17 cellular contexts compared by ENCODE assay signal in the genomic region with DNA sequence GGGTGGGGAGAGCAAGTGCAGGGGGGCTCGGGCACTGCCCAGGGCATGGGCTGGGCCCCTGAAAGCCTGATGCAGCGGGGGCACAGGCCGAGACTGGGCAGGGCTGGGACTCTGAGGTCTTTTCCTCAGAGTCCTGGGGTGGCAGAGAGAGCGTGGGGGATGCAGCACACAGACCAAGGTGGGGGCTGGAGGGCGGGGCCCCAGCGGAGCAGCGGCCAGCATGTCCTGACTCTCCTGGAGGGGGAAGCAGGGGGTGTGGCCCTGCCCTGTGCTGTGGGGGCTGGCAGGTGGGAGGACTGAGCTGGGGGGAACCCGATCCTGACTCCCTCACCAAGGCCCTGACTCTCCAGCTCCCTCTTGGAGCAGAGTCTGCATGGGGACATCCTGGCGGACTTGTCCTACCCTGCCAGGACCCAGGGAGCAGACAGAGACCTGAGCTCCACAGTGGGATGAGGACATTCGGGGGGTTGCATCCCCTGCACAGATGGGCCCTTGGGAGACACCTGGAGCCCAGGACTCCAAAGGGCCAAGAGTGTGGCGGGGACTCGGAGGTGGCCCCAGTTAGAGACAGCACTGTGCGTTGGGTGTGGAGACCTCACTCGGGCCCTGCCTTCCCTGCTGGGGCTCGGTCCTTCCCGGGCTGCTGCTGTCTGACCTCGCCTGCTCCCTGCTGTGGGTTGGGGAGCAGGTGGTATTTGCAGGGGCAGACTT.
DNase-seq lines count a peak whose midpoint lies in the region; ATAC-seq and TF ChIP-seq lines count a peak whose summit lies in the region.
"Had no signal": no experiment of that assay in that cellular context is flagged by ENCODE, and none has a peak within 500 bp of the region (broad histone marks: within the 10 kb centered on the region; RNA-seq: fewer than 3 reads in every experiment).

No MANE protein-coding gene starts in this region.

- no peak overlapping the region for H4K91ac ChIP-seq in H9 (ENCODE audit: insufficient read length, low read depth, low read length)

- H3K9ac ChIP-seq in H9 (ENCODE audit: extremely low read depth, insufficient read length, low read length) (no peak overlapping the region), endodermal cell (ENCODE audit: extremely low read depth, low read length, poor library complexity, severe bottlenecking) (no peak overlapping the region)

- no peak overlapping the region for H4K5ac ChIP-seq in H9 (ENCODE audit: insufficient read length, low read depth, low read length)

- intact Hi-C loops in Right ventricle myocardium inferior (cut with DNase I): no loop called here
- intact Hi-C loops in left ventricle myocardium superior (cut with micrococcal nuclease): no loop called here
- intact Hi-C loops in upper lobe of right lung (cut with DNase I): no loop called here

- no peak overlapping the region for H3K4ac ChIP-seq in H9 (ENCODE audit: low read depth, low read length)

- no peak overlapping the region for H3K4me2 ChIP-seq in H9 (ENCODE audit: insufficient read depth, insufficient read length, low read length)
- H3K4me2 ChIP-seq: PC-9 had no signal

- no peak overlapping the region for H3K56ac ChIP-seq in H9 (ENCODE audit: insufficient read length, low read depth, low read length)

- H3K4me3 ChIP-seq in endodermal cell (ENCODE audit: low read length) (no peak overlapping the region), upper lobe of right lung (no peak overlapping the region)
- H3K4me3 ChIP-seq: body of pancreas, dorsolateral prefrontal cortex, pancreas, PC-9, stomach had no signal

- H3K23me2 ChIP-seq in H9 (ENCODE audit: insufficient read length, low read depth, low read length, poor library complexity, severe bottlenecking): no peaks in the 10 kb centered on the region

- H3K4me1 ChIP-seq in H9 (ENCODE audit: insufficient read depth, low read length) (no peaks in the 10 kb centered on the region), endodermal cell (ENCODE audit: control insufficient read depth, insufficient read depth, low read length) (no peaks in the 10 kb centered on the region), upper lobe of right lung (no peaks in the 10 kb centered on the region)
- H3K4me1 ChIP-seq: body of pancreas, pancreas, stomach had no signal

- H3K36me3 ChIP-seq in endodermal cell (ENCODE audit: control insufficient read depth, insufficient read depth, low read length) (no peaks in the 10 kb centered on the region), upper lobe of right lung (no peaks in the 10 kb centered on the region)
- H3K36me3 ChIP-seq: pancreas, stomach had no signal

- no peaks in the 10 kb centered on the region for H4K20me1 ChIP-seq in H9 (ENCODE audit: control insufficient read depth, insufficient read depth, insufficient read length)

- no peak overlapping the region for H2BK15ac ChIP-seq in H9 (ENCODE audit: low read depth, low read length)

- no peak overlapping the region for H2BK120ac ChIP-seq in H9 (ENCODE audit: low read depth, low read length, poor library complexity, severe bottlenecking)

- H3K23ac ChIP-seq in H9 (ENCODE audit: insufficient read length, low read depth, low read length): no peak overlapping the region

- no peak for TF ChIP-seq CTCF in H9 (conservative IDR thresholded peaks at IDR 0.05)
- no peak for TF ChIP-seq CTCF in endodermal cell (conservative IDR thresholded peaks at IDR 0.05)
- TF ChIP-seq CTCF in upper lobe of right lung (IDR thresholded peaks at IDR 0.05): no peak

- H3K4me1 Mint-ChIP-seq in H9: no peaks in the 10 kb centered on the region
- no peaks in the 10 kb centered on the region for H3K4me1 Mint-ChIP-seq in endodermal cell

- no peaks in the 10 kb centered on the region for H3K79me2 ChIP-seq in H9 (ENCODE audit: insufficient read depth, low read length)

- DNase-seq in Right ventricle myocardium inferior (ENCODE audit: missing footprints): peak; percentile 59
- no peak for DNase-seq in left ventricle myocardium superior
- DNase-seq in H9: peak; percentile 10
- DNase-seq in endodermal cell: peak; percentile 13
- peak; percentile 61 for DNase-seq in upper lobe of right lung
- DNase-seq in NCI-H526 treated with DMSO at 0.1 percent for 48 hours (lab: John Stamatoyannopoulos, UW): no peak
- no peak for DNase-seq in NCI-H226
- DNase-seq: activated naive CD4-positive, alpha-beta T cell treated with anti-CD3 and anti-CD28 coated beads for 36 hours; kidney glomerular epithelial cell; NCI-H1105; NCI-H446 treated with DMSO at 0.1 percent for 48 hours; PC-9; stomach had no signal

- ATAC-seq in Right ventricle myocardium inferior (no peak), left ventricle myocardium superior (no peak), upper lobe of right lung (no peak), GM19467 (IDR thresholded peaks at IDR 0.05; ENCODE audit: unreplicated experiment) (no peak)
- ATAC-seq: body of pancreas, pancreas had no signal

- H4K8ac ChIP-seq in H9 (replicated peaks; ENCODE audit: insufficient read length, low read depth, low read length): no peak overlapping the region

- H3K9me3 Mint-ChIP-seq in H9 (peaks cover 84 to 91% of the 10 kb centered on the region in 2 experiments), endodermal cell (peaks cover 88% of the 10 kb centered on the region)
- H3K9me3 Mint-ChIP-seq: activated naive CD4-positive, alpha-beta T cell treated with anti-CD3 and anti-CD28 coated beads for 36 hours had no signal

- no peak overlapping the region for H3K18ac ChIP-seq in H9 (ENCODE audit: insufficient read length, low read depth, low read length)

- H3T11ph ChIP-seq in H9 (ENCODE audit: low read length): no peak overlapping the region

- no peak overlapping the region for H2BK20ac ChIP-seq in H9 (ENCODE audit: low read depth, low read length, poor library complexity, severe bottlenecking)

- H3K27me3 ChIP-seq in H9 (ENCODE audit: insufficient read depth, low read length) (no peaks in the 10 kb centered on the region), endodermal cell (ENCODE audit: control insufficient read depth, insufficient read depth, low read length, poor library complexity, severe bottlenecking) (no peaks in the 10 kb centered on the region), upper lobe of right lung (no peaks in the 10 kb centered on the region)
- H3K27me3 ChIP-seq: body of pancreas, pancreas, stomach had no signal

- no peak overlapping the region for H2AK5ac ChIP-seq in H9 (ENCODE audit: insufficient read length, low read length)

- H3K14ac ChIP-seq in H9 (ENCODE audit: insufficient read depth, low read length): no peak overlapping the region

- no peak overlapping the region for H2AFZ ChIP-seq in H9 (ENCODE audit: low read length)
- H2AFZ ChIP-seq: PC-9 had no signal

- H3K27ac ChIP-seq in H9 (ENCODE audit: insufficient read length, low read depth, low read length): no peak overlapping the region
- H3K27ac ChIP-seq in endodermal cell (ENCODE audit: low read depth, low read length): no peak overlapping the region
- H3K27ac ChIP-seq in upper lobe of right lung: no peak overlapping the region
- H3K27ac ChIP-seq: body of pancreas, dorsolateral prefrontal cortex, pancreas, PC-9, stomach had no signal

- H3K27me3 Mint-ChIP-seq in H9 (ENCODE audit: low read depth) (peaks cover 3% of the 10 kb centered on the region), endodermal cell (ENCODE audit: insufficient read depth) (no peaks in the 10 kb centered on the region)

- H3K36me3 Mint-ChIP-seq in H9 (ENCODE audit: insufficient read depth in 1 of 3, low read depth in 3 of 3) (peaks cover 14 to 26% (median 15%) of the 10 kb centered on the region in 3 experiments; a peak in 6 of 7 replicates), endodermal cell (ENCODE audit: low read depth) (peaks cover 3% of the 10 kb centered on the region)

- no CpG with 5 or more reads among the region's 17 CpGs for WGBS in H9 (ENCODE audit: extremely low coverage, insufficient read length, low lambda C conversion rate)
- WGBS in endodermal cell (ENCODE audit: insufficient coverage in 1 of 2, insufficient read length in 1 of 2), 2 experiments: 70 to 93% methylated on average over 4 to 17 of the region's 17 CpGs

- H3K4me3 Mint-ChIP-seq in H9 (no peak overlapping the region), endodermal cell (no peak overlapping the region)
- H3K4me3 Mint-ChIP-seq: activated naive CD4-positive, alpha-beta T cell treated with anti-CD3 and anti-CD28 coated beads for 36 hours had no signal

- H2BK12ac ChIP-seq in H9 (ENCODE audit: insufficient read length, low read depth, low read length): no peak overlapping the region

- no peak overlapping the region for H3K27ac Mint-ChIP-seq in H9
- no peak overlapping the region for H3K27ac Mint-ChIP-seq in endodermal cell
- H3K27ac Mint-ChIP-seq: activated naive CD4-positive, alpha-beta T cell treated with anti-CD3 and anti-CD28 coated beads for 36 hours had no signal

- H2BK5ac ChIP-seq in H9 (ENCODE audit: insufficient read length, low read length): no peak overlapping the region

- H3K9me3 ChIP-seq in H9 (ENCODE audit: control insufficient read depth, low read depth, low read length) (peaks cover 92% of the 10 kb centered on the region), endodermal cell (ENCODE audit: control insufficient read depth, low read length) (peaks cover 23% of the 10 kb centered on the region), upper lobe of right lung (no peaks in the 10 kb centered on the region)
- H3K9me3 ChIP-seq: body of pancreas, pancreas had no signal

- no peaks in the 10 kb centered on the region for H3K79me1 ChIP-seq in H9 (ENCODE audit: insufficient read depth, low read depth, low read length, poor library complexity, severe bottlenecking)

Comparison
In these comparisons a context has a peak if more than half of its experiments do, and no peak if none do; other contexts are left out.
1. DNase-seq: peak in Right ventricle myocardium inferior (single experiment), H9 (single experiment), endodermal cell (single experiment) and upper lobe of right lung (single experiment); none in left ventricle myocardium superior (single experiment), NCI-H526 treated with DMSO at 0.1 percent for 48 hours (single experiment) and NCI-H226 (single experiment).